13 cellular contexts compared by ENCODE assay signal in the genomic region with DNA sequence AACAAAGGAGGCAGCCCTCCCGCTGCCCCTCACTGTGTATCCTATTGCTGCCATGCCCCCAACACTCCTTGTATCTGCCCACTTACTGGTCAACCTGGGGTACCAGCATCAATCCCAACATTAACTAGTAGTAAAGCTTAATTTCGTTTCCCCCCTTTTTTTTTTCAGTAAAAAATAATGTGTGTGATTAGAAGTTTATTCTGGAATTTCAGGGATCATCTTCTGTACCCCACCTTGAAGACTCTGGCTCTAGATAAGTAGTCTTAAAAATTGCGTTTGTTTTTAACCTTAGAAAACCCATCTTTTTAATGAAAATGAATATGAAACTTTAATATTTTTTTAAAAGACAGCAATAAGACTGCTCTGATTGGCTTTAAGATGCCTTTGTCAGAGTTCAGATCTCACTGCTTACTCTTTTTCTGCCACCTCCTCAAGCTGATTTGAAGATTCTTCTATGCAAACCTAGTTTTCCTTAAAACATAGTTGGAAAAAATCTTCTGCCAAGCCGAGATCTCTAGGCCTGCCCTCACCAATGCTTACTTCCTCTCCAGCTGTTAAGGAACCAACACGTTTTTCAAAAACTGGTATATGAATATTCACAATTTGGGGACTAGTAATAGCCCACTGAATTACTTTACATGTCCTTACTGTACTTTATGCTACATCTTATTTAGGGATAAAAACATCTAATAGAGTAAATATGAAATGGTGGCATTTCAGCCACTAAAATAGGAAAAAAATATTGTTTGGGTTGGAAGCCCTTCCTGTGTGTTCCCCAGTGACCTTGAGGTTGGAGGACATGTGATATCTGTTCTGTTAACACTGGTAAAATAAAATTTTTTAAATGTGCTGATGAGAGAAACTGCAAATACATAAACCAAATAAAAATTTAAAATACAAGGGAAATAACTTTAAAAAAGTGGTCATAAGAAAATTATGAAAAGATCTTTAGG. TPM values are rescaled to one million over a fixed set of nuclear protein-coding genes. Genes with fewer than 3 reads are reported as not detected.
DNase-seq lines count a peak whose midpoint lies in the region; ATAC-seq, FAIRE-seq and TF ChIP-seq lines count a peak whose summit lies in the region.
"Had no signal": no experiment of that assay in that cellular context is flagged by ENCODE, and none has a peak within 500 bp of the region (broad histone marks: within the 10 kb centered on the region; RNA-seq: fewer than 3 reads in every experiment).

No MANE protein-coding gene starts in this region.

- peak overlapping the region; percentile 38 for H3K4me3 Mint-ChIP-seq in osteocyte (ENCODE audit: unreplicated experiment)
- H3K4me3 Mint-ChIP-seq in activated T-helper 2 cell treated with anti-CD3 and anti-CD28 coated beads, Interferon-gamma antibody, Interleukin-2, Interleukin-4, amounts not matched to agents 10 μg/mL and 5 μg/mL and 100 μg/mL, durations not matched to agents 14 hours and 24 hours and 36 hours (ENCODE audit: low read depth) = no peak overlapping the region
- H3K4me3 Mint-ChIP-seq: CD8-positive, alpha-beta T cell had no signal

- ATAC-seq in HCT116 = no peak
- ATAC-seq in GM12878 = no peak
- ATAC-seq in mucosa of descending colon = no peak
- ATAC-seq: CD8-positive, alpha-beta T cell had no signal

- H3K4me2 ChIP-seq in HCT116 (ENCODE audit: low read length) = peak overlapping the region; percentile 93
- peak overlapping the region; percentile 43 for H3K4me2 ChIP-seq in GM12878 (ENCODE audit: control insufficient read depth, insufficient read depth)

- TF ChIP-seq RAD21 in HCT116 (IDR thresholded peaks at IDR 0.05; ENCODE audit: low read depth) (no peak), GM12878 (IDR thresholded peaks at IDR 0.05; ENCODE audit: insufficient read depth, low read depth, low read length) (no peak)

- H3K4me3 ChIP-seq in AG10803 (ENCODE audit: low read length) (peak overlapping the region; percentile 36), HCT116 (replicated peaks in 1 of 2; ENCODE audit: low read depth in 1 of 2, low read length in 2 of 2) (no peak overlapping the region), GM12878 (peak overlapping the region; percentile 35; the same call in 1 of the 2 replicates), colonic mucosa (no peak overlapping the region), mucosa of descending colon (no peak overlapping the region)
- H3K4me3 ChIP-seq: SJCRH30 had no signal

- H3K27ac Mint-ChIP-seq in osteocyte (ENCODE audit: unreplicated experiment) = peak overlapping the region; percentile 92
- H3K27ac Mint-ChIP-seq in activated T-helper 2 cell treated with anti-CD3 and anti-CD28 coated beads, Interferon-gamma antibody, Interleukin-2, Interleukin-4, amounts not matched to agents 10 μg/mL and 5 μg/mL and 100 μg/mL, durations not matched to agents 14 hours and 24 hours and 36 hours = no peak overlapping the region
- H3K27ac Mint-ChIP-seq: CD8-positive, alpha-beta T cell had no signal

- intact Hi-C loops in HCT116 (cut with micrococcal nuclease) = no loop called here
- intact Hi-C loops in GM12878 (cut with micrococcal nuclease; ENCODE audit: unreplicated experiment) = loop anchor here (1.0 to 10.0 kb wide), 3 partner anchors 9 to 642 kb away; no protein-coding TSS in a partner anchor
- intact Hi-C loops in activated T-helper 2 cell treated with anti-CD3 and anti-CD28 coated beads, Interferon-gamma antibody, Interleukin-2, Interleukin-4, amounts not matched to agents 10 μg/mL and 5 μg/mL and 100 μg/mL, durations not matched to agents 14 hours and 24 hours and 36 hours (cut with micrococcal nuclease) = no loop called here
- intact Hi-C loops in colonic mucosa (cut with DNase I) = no loop called here
- intact Hi-C loops in mucosa of descending colon (cut with DNase I, micrococcal nuclease) = no loop called here

- no peaks in the 10 kb centered on the region for H3K9me3 ChIP-seq in HCT116 (ENCODE audit: control insufficient read depth in 1 of 2, insufficient read depth in 1 of 2, low read depth in 1 of 2, low read length in 2 of 2)
- no peaks in the 10 kb centered on the region for H3K9me3 ChIP-seq in GM12878 (replicated peaks; ENCODE audit: control insufficient read depth, insufficient read depth, low read length)
- no peaks in the 10 kb centered on the region for H3K9me3 ChIP-seq in colonic mucosa
- H3K9me3 ChIP-seq in mucosa of descending colon = no peaks in the 10 kb centered on the region
- H3K9me3 ChIP-seq: SJCRH30 had no signal

- TF ChIP-seq CTCF in AG10803 (conservative IDR thresholded peaks at IDR 0.05; ENCODE audit: low read length) = no peak
- no peak for TF ChIP-seq CTCF in HCT116 (IDR thresholded peaks at IDR 0.05 in 2 of 3, conservative IDR thresholded peaks at IDR 0.05 in 1 of 3; ENCODE audit: borderline replicate concordance in 1 of 3, insufficient read depth in 1 of 3, low read depth in 2 of 3, low read length in 2 of 3)
- TF ChIP-seq CTCF in GM12878 (IDR thresholded peaks at IDR 0.05 in 2 of 3, conservative IDR thresholded peaks at IDR 0.05 in 1 of 3; ENCODE audit: control insufficient read depth in 2 of 3, extremely low read depth in 1 of 3, insufficient read depth in 1 of 3, low read depth in 3 of 3, low read length in 3 of 3) = no peak
- no peak for TF ChIP-seq CTCF in osteocyte (IDR thresholded peaks at IDR 0.05)
- TF ChIP-seq CTCF in colonic mucosa (IDR thresholded peaks at IDR 0.05) = no peak
- TF ChIP-seq CTCF in mucosa of descending colon (IDR thresholded peaks at IDR 0.05) = no peak

- H3K4me1 Mint-ChIP-seq in osteocyte (ENCODE audit: unreplicated experiment) = peaks cover 77% of the 10 kb centered on the region
- peaks cover 34% of the 10 kb centered on the region for H3K4me1 Mint-ChIP-seq in activated T-helper 2 cell treated with anti-CD3 and anti-CD28 coated beads, Interferon-gamma antibody, Interleukin-2, Interleukin-4, amounts not matched to agents 10 μg/mL and 5 μg/mL and 100 μg/mL, durations not matched to agents 14 hours and 24 hours and 36 hours (ENCODE audit: low read depth)

- H3K27me3 ChIP-seq in HCT116 (ENCODE audit: insufficient read depth, low read length) (no peaks in the 10 kb centered on the region), GM12878 (replicated peaks in 1 of 2; ENCODE audit: control insufficient read depth in 2 of 2, insufficient read depth in 2 of 2, low read length in 1 of 2) (no peaks in the 10 kb centered on the region), colonic mucosa (no peaks in the 10 kb centered on the region)
- H3K27me3 ChIP-seq: SJCRH30 had no signal

- RAD21 ChIA-PET in HCT116 (lab: Charles Lee; ENCODE audit: low non-redundant PET in 1 of 2, low total read pairs in 2 of 2, uncharacterized antibody in 2 of 2, unreplicated experiment in 2 of 2) = no interaction called here
- RAD21 ChIA-PET in GM12878 (lab: Charles Lee; ENCODE audit: unreplicated experiment) = interaction anchor here (0.7 to 5.1 kb wide), 15 partner anchors 8 to 143 kb away, joined by 3 to 32 read pairs (median 4); a partner anchor contains a TSS

- no peaks in the 10 kb centered on the region for H3K9me2 ChIP-seq in HCT116 (ENCODE audit: insufficient read depth)

- in situ Hi-C loops in GM12878 (cut with MboI) = no loop called here

- CTCF ChIA-PET in HCT116 (lab: Charles Lee) = no interaction called here
- CTCF ChIA-PET in GM12878 (lab: Yijun Ruan, JAX) = interaction anchor here (0.6 to 4.3 kb wide), 11 partner anchors 8 to 117 kb away, joined by 3 to 23 read pairs (median 7); no protein-coding TSS in a partner anchor

- POLR2A ChIA-PET in HCT116 (lab: Charles Lee) = no interaction called here
- POLR2A ChIA-PET in GM12878 (lab: Charles Lee) = interaction anchor here (0.9 to 4.6 kb wide), 4 partner anchors 8 to 91 kb away, joined by 3 to 28 read pairs (median 10); no protein-coding TSS in a partner anchor

- H3K36me3 Mint-ChIP-seq in osteocyte (ENCODE audit: unreplicated experiment) = peaks cover 2% of the 10 kb centered on the region
- no peaks in the 10 kb centered on the region for H3K36me3 Mint-ChIP-seq in activated T-helper 2 cell treated with anti-CD3 and anti-CD28 coated beads, Interferon-gamma antibody, Interleukin-2, Interleukin-4, amounts not matched to agents 10 μg/mL and 5 μg/mL and 100 μg/mL, durations not matched to agents 14 hours and 24 hours and 36 hours (ENCODE audit: low read depth)
- H3K36me3 Mint-ChIP-seq: CD8-positive, alpha-beta T cell had no signal

- H2AFZ ChIP-seq in HCT116 (ENCODE audit: low read depth, low read length, poor library complexity, severe bottlenecking) (peak overlapping the region; percentile 27), GM12878 (ENCODE audit: control insufficient read depth, low read depth, low read length) (peak overlapping the region; percentile 67)

- no peaks in the 10 kb centered on the region for H3K27me3 Mint-ChIP-seq in osteocyte (ENCODE audit: unreplicated experiment)
- H3K27me3 Mint-ChIP-seq in activated T-helper 2 cell treated with anti-CD3 and anti-CD28 coated beads, Interferon-gamma antibody, Interleukin-2, Interleukin-4, amounts not matched to agents 10 μg/mL and 5 μg/mL and 100 μg/mL, durations not matched to agents 14 hours and 24 hours and 36 hours (ENCODE audit: low read depth) = peaks cover 63% of the 10 kb centered on the region

- H3K9ac ChIP-seq in HCT116 (ENCODE audit: low read length) (no peak overlapping the region), GM12878 (ENCODE audit: control insufficient read depth, insufficient read depth, low read length) (peak overlapping the region; percentile 33; the same call in 1 of the 2 replicates), colonic mucosa (ENCODE audit: low read depth in 2 of 2, low read length in 2 of 2) (no peak overlapping the region)

- BruUV-seq in HCT116 (replicated peaks; lab: Mats Ljungman, UMichigan) (no TSS peak), GM12878 (replicated peaks; lab: Mats Ljungman, UMichigan) (no TSS peak)

- WGBS in GM12878 (ENCODE audit: insufficient coverage, insufficient replicate concordance, low lambda C conversion rate, missing lambda C conversion rate) = 7% methylated on average over 5 of the region's 5 CpGs

- FAIRE-seq in GM12878 (lab: Jason Lieb, UNC) = no peak
- FAIRE-seq: astrocyte had no signal

- SMC1A ChIA-PET in GM12878 (lab: Charles Lee; ENCODE audit: uncharacterized antibody, unreplicated experiment) = interaction anchor here (0.6 to 4.9 kb wide), 18 partner anchors 8 to 147 kb away, joined by 3 to 58 read pairs (median 5); a partner anchor contains a TSS

- H4K20me1 ChIP-seq in HCT116 (ENCODE audit: insufficient read depth) (no peaks in the 10 kb centered on the region), GM12878 (ENCODE audit: control insufficient read depth, insufficient read depth) (no peaks in the 10 kb centered on the region)

- H3K4me1 ChIP-seq in HCT116 (ENCODE audit: control insufficient read depth in 1 of 2, insufficient read depth in 2 of 2, low read length in 2 of 2) (peaks cover 43 to 50% of the 10 kb centered on the region in 2 experiments), GM12878 (ENCODE audit: control insufficient read depth, insufficient read depth, low read length) (peaks cover 21% of the 10 kb centered on the region), colonic mucosa (no peaks in the 10 kb centered on the region), mucosa of descending colon (ENCODE audit: low read depth) (peaks cover 6% of the 10 kb centered on the region)

- no peaks in the 10 kb centered on the region for H3K36me3 ChIP-seq in HCT116 (ENCODE audit: control insufficient read depth in 1 of 2, insufficient read depth in 2 of 2, low read length in 2 of 2)
- H3K36me3 ChIP-seq in GM12878 (ENCODE audit: control insufficient read depth in 2 of 2, insufficient read depth in 2 of 2, low read length in 1 of 2) = no peaks in the 10 kb centered on the region
- no peaks in the 10 kb centered on the region for H3K36me3 ChIP-seq in colonic mucosa
- H3K36me3 ChIP-seq in mucosa of descending colon (ENCODE audit: low read depth) = no peaks in the 10 kb centered on the region
- H3K36me3 ChIP-seq: SJCRH30 had no signal

- TF ChIP-seq POLR2A in HCT116 (IDR thresholded peaks at IDR 0.05; ENCODE audit: borderline replicate concordance, extremely low read depth, insufficient read depth, insufficient read length) (no peak), GM12878 (IDR thresholded peaks at IDR 0.05; ENCODE audit: low read depth, low read length) (no peak)

- H3K79me2 ChIP-seq in HCT116 (ENCODE audit: insufficient read depth, low read length) (peaks cover 5% of the 10 kb centered on the region; the same call in 1 of the 2 replicates), GM12878 (ENCODE audit: control insufficient read depth, insufficient read depth, low read length) (peaks cover 15% of the 10 kb centered on the region)

- no peaks in the 10 kb centered on the region for H3K9me3 Mint-ChIP-seq in osteocyte (ENCODE audit: unreplicated experiment)
- no peaks in the 10 kb centered on the region for H3K9me3 Mint-ChIP-seq in activated T-helper 2 cell treated with anti-CD3 and anti-CD28 coated beads, Interferon-gamma antibody, Interleukin-2, Interleukin-4, amounts not matched to agents 10 μg/mL and 5 μg/mL and 100 μg/mL, durations not matched to agents 14 hours and 24 hours and 36 hours
- H3K9me3 Mint-ChIP-seq: CD8-positive, alpha-beta T cell had no signal

- H3K27ac ChIP-seq in HCT116 (ENCODE audit: low read depth, low read length) (peak overlapping the region; percentile 36; the same call in 1 of the 2 replicates), GM12878 (ENCODE audit: control insufficient read depth, insufficient read depth) (peak overlapping the region; percentile 70), colonic mucosa (no peak overlapping the region)
- H3K27ac ChIP-seq: SJCRH30 had no signal

- TF ChIP-seq EP300 in GM12878 (IDR thresholded peaks at IDR 0.05; ENCODE audit: borderline replicate concordance in 1 of 2, control insufficient read depth in 1 of 2, low read depth in 2 of 2, low read length in 2 of 2) = no peak

- DNase-seq in AG10803 (ENCODE audit: low read depth) (peak; percentile 31), HCT116 (ENCODE audit: low read depth, low spot score) (no peak), GM12878 (ENCODE audit: low read depth, low spot score) (no peak), osteocyte (ENCODE audit: extremely low spot score, unreplicated experiment) (no peak), colonic mucosa (no peak), mucosa of descending colon (no peak), NCI-H510A (lab: John Stamatoyannopoulos, UW) (no peak)
- no peak for DNase-seq in activated T-helper 2 cell treated with anti-CD3 and anti-CD28 coated beads, Interferon-gamma antibody, Interleukin-2, Interleukin-4, amounts not matched to agents 10 μg/mL and 5 μg/mL and 100 μg/mL, durations not matched to agents 14 hours and 24 hours and 36 hours (ENCODE audit: low spot score)
- DNase-seq: activated CD4-positive, CD25-positive, alpha-beta regulatory T cell treated with anti-CD3 and anti-CD28 coated beads, Interleukin-2, amount 50 U/mL, for 72 hours; activated T-cell treated with anti-CD3 and anti-CD28 coated beads, Interleukin-2, amount 50 U/mL, for 48 hours; CD8-positive, alpha-beta T cell; SJCRH30 had no signal

RNA-seq across cellular contexts. Expression of a gene that starts 4.0 kb away (rescaled TPM):
- total RNA-seq in HCT116 (2021; ENCODE audit: unreplicated experiment) = 84.3 TPM
- polyA plus RNA-seq in HCT116 (2012) = 33.0 and 43.6 TPM in 2 replicates
- total RNA-seq in GM12878 (2013; cell fraction: nucleolus; rRNA removed) = 326 and 333 TPM in 2 replicates
- total RNA-seq in GM12878 (2014; rRNA removed) = 9.6 and 12.3 TPM in 2 replicates
- total RNA-seq in GM12878 (2014; rRNA removed; fragmentation: Illumina TruSeq; extraction: Trizol) = 9.1 and 11.0 TPM in 2 replicates
- 8.0 and 10.6 TPM in 2 replicates for total RNA-seq in GM12878 (2021)
- polyA plus RNA-seq in GM12878 (2011; ENCODE audit: low read depth) = 3.5 TPM
- polyA plus RNA-seq in GM12878 (2011; rRNA removed) = 39.2 and 42.8 TPM in 2 replicates
- polyA plus RNA-seq in GM12878 (2011; cell fraction: cytosol; rRNA removed) = 54.1 and 59.0 TPM in 2 replicates
- 53.0 and 58.6 TPM in 2 replicates for polyA plus RNA-seq in GM12878 (2011; cell fraction: nucleus; rRNA removed)
- 6.2 and 9.4 TPM in 2 replicates for polyA plus RNA-seq in GM12878 (2012)
- polyA plus RNA-seq in GM12878 (2014; fragmentation: Illumina TruSeq; extraction: Trizol) = 7.6 and 13.1 TPM in 2 replicates
- 1 to 10 TPM; 3.6 to 4.1 TPM for polyA plus RNA-seq in GM12878 (2014; fragmentation: Nextera tagmentation; extraction: Ambion mirVana)
- 5.9 and 8.5 TPM in 2 replicates for polyA plus RNA-seq in GM12878 (2014; rRNA removed)
- polyA plus RNA-seq in GM12878 (2016; fragmentation: Nextera tagmentation; extraction: Ambion mirVana) = 1 to 10 TPM; 8.7 to 9.7 TPM
- polyA minus RNA-seq in GM12878 (2011; rRNA and poly(A)+ RNA removed) = 164 and 183 TPM in 2 replicates
- 61.5 and 62.0 TPM in 2 replicates for polyA minus RNA-seq in GM12878 (2011; cell fraction: cytosol; rRNA and poly(A)+ RNA removed)
- polyA minus RNA-seq in GM12878 (2011; cell fraction: nucleus; rRNA and poly(A)+ RNA removed) = 115 and 166 TPM in 2 replicates
- 190 and 208 TPM in 2 replicates for total RNA-seq in osteocyte
- total RNA-seq in activated T-helper 2 cell treated with anti-CD3 and anti-CD28 coated beads, Interferon-gamma antibody, Interleukin-2, Interleukin-4, amounts not matched to agents 10 μg/mL and 5 μg/mL and 100 μg/mL, durations not matched to agents 14 hours and 24 hours and 36 hours = 0.39 and 0.57 TPM in 2 replicates
- 10 to 100 TPM; 50.0 to 59.0 TPM for total RNA-seq in colonic mucosa
- total RNA-seq in mucosa of descending colon = 10 to 100 TPM; 56.5 to 85.2 (median 60.4) TPM

RNA-seq across cellular contexts. Expression of a gene that starts 44.3 kb away (rescaled TPM):
- total RNA-seq in HCT116 (2021; ENCODE audit: unreplicated experiment) = not detected
- 0.04 and 0.22 TPM in 2 replicates for polyA plus RNA-seq in HCT116 (2012)
- total RNA-seq in GM12878 (2013; cell fraction: nucleolus; rRNA removed) = 0.81 TPM in 1 of 2 replicates, not detected in the other
- 0.11 and 0.16 TPM in 2 replicates for total RNA-seq in GM12878 (2014; rRNA removed)
- total RNA-seq in GM12878 (2014; rRNA removed; fragmentation: Illumina TruSeq; extraction: Trizol) = 0.18 TPM in 1 of 2 replicates, not detected in the other
- 0.35 TPM in 1 of 2 replicates, not detected in the other for total RNA-seq in GM12878 (2021)
- not detected for polyA plus RNA-seq in GM12878 (2011; ENCODE audit: low read depth)
- polyA plus RNA-seq in GM12878 (2011; rRNA removed) = 0.33 and 0.46 TPM in 2 replicates
- 0.15 and 0.45 TPM in 2 replicates for polyA plus RNA-seq in GM12878 (2011; cell fraction: cytosol; rRNA removed)
- polyA plus RNA-seq in GM12878 (2011; cell fraction: nucleus; rRNA removed) = 0.34 and 0.39 TPM in 2 replicates
- 0.25 and 0.53 TPM in 2 replicates for polyA plus RNA-seq in GM12878 (2012)
- 0.13 TPM in 1 of 2 replicates, not detected in the other for polyA plus RNA-seq in GM12878 (2014; fragmentation: Illumina TruSeq; extraction: Trizol)
- polyA plus RNA-seq in GM12878 (2014; fragmentation: Nextera tagmentation; extraction: Ambion mirVana) = under 1 TPM; 0.16 to 0.49 TPM
- polyA plus RNA-seq in GM12878 (2014; rRNA removed) = 0.15 and 0.22 TPM in 2 replicates
- under 1 TPM; 0.16 to 0.24 TPM for polyA plus RNA-seq in GM12878 (2016; fragmentation: Nextera tagmentation; extraction: Ambion mirVana)
- not detected in 2 replicates for polyA minus RNA-seq in GM12878 (2011; rRNA and poly(A)+ RNA removed)
- not detected in 2 replicates for polyA minus RNA-seq in GM12878 (2011; cell fraction: cytosol; rRNA and poly(A)+ RNA removed)
- polyA minus RNA-seq in GM12878 (2011; cell fraction: nucleus; rRNA and poly(A)+ RNA removed) = 0.57 TPM in 1 of 2 replicates, not detected in the other
- total RNA-seq in osteocyte = 3.0 and 3.8 TPM in 2 replicates
- total RNA-seq in activated T-helper 2 cell treated with anti-CD3 and anti-CD28 coated beads, Interferon-gamma antibody, Interleukin-2, Interleukin-4, amounts not matched to agents 10 μg/mL and 5 μg/mL and 100 μg/mL, durations not matched to agents 14 hours and 24 hours and 36 hours = not detected in 2 replicates
- total RNA-seq in colonic mucosa = under 1 TPM; 0.37 to 0.40 TPM
- total RNA-seq in mucosa of descending colon = 1 to 10 TPM in 1 of 3 donors, under 1 TPM in 2; 0.38 to 1.2 (median 0.39) TPM
- total RNA-seq: CD8-positive, alpha-beta T cell had no signal

Comparison
In these comparisons a context has a peak if more than half of its experiments do, and no peak if none do; other contexts are left out.
1. H3K4me3 ChIP-seq: peak in AG10803 (single experiment) and GM12878 (single experiment); none in HCT116 (0 of 2), colonic mucosa (single experiment) and mucosa of descending colon (single experiment).